ENCODE assay signal across 1 cellular context in genomic region chr9:85016389-85016997, GRCh38.
TF ChIP-seq lines count a peak whose summit lies in the region.

No MANE protein-coding gene starts in this region.

TF ChIP-seq in HepG2, 621 proteins besides CTCF, POLR2A, EP300 and RAD21 (continued from another document):
- TF ChIP-seq ZNF609 (CRISPR knock-in tag; IDR thresholded peaks at IDR 0.05; ENCODE audit: borderline replicate concordance) (no peak), GATA4 (IDR thresholded peaks at IDR 0.05; ENCODE audit: borderline replicate concordance, low read depth) (no peak), ZNF883 (CRISPR knock-in tag; IDR thresholded peaks at IDR 0.05; ENCODE audit: not compliant biosample characterization) (no peak), MEIS1 (CRISPR knock-in tag; IDR thresholded peaks at IDR 0.05; ENCODE audit: borderline replicate concordance) (no peak), ZFP82 (CRISPR knock-in tag; IDR thresholded peaks at IDR 0.05; ENCODE audit: borderline replicate concordance) (no peak), HOXA3 (CRISPR knock-in tag; IDR thresholded peaks at IDR 0.05) (no peak), MATR3 (CRISPR knock-in tag; IDR thresholded peaks at IDR 0.05) (no peak), ZNF276 (CRISPR knock-in tag; IDR thresholded peaks at IDR 0.05; ENCODE audit: low read depth) (no peak), MBNL3 (CRISPR knock-in tag; conservative IDR thresholded peaks at IDR 0.05) (no peak)
